12 cellular contexts compared by ENCODE assay signal in the genomic region with DNA sequence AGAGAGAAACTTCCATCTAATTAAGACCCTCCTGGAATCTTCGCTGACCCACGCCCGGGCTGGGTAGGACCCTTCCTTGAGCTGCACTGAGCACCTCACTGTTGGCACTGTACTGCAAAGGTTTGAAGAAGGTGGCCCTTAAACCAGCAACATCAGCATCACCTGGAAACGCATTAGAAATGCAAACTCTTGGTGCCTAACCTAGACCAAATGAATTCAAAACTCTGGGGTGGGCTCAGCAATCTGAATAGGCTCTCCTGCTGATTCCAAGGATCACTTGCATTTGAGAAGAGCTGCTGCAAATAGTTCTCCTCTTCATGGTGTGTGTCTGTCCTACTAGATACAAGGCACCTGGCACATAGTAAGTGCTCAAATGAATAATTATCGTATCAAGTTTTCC. TPM values are rescaled to one million over a fixed set of nuclear protein-coding genes. Genes with fewer than 3 reads are reported as not detected.
DNase-seq lines count a peak whose midpoint lies in the region; ATAC-seq and TF ChIP-seq lines count a peak whose summit lies in the region.
"Had no signal": no experiment of that assay in that cellular context is flagged by ENCODE, and none has a peak within 500 bp of the region (broad histone marks: within the 10 kb centered on the region; RNA-seq: fewer than 3 reads in every experiment).

No MANE protein-coding gene starts in this region.

- H3K27me3 ChIP-seq in BLaER1 treated with 17β-estradiol and CSF1 and Interleukin-3, amounts not matched to agents 10 nM and 100 nM, result no peaks in the 10 kb centered on the region
- H3K27me3 ChIP-seq in H7 (ENCODE audit: control insufficient read depth, insufficient read depth, low read length) (peaks cover 3% of the 10 kb centered on the region; the same call in 1 of the 2 replicates), mesenchymal stem cell (ENCODE audit: control insufficient read depth in 1 of 2, insufficient read depth in 1 of 2, low read length in 2 of 2) (peaks cover 12 to 13% of the 10 kb centered on the region in 2 experiments), osteoblast (ENCODE audit: insufficient read depth, low read length) (peaks cover 11% of the 10 kb centered on the region)

- peak overlapping the region in 1 of 11 experiments; percentile 19; a peak in 1 of 22 replicates for H3K27ac ChIP-seq in BLaER1 treated with 17β-estradiol and CSF1 and Interleukin-3, amounts not matched to agents 10 nM and 100 nM
- no peak overlapping the region for H3K27ac ChIP-seq in mesenchymal stem cell (ENCODE audit: low read length, poor library complexity, severe bottlenecking)
- no peak overlapping the region for H3K27ac ChIP-seq in osteoblast (ENCODE audit: low read depth, low read length)
- H3K27ac ChIP-seq: A549 had no signal

- H4K8ac ChIP-seq in mesenchymal stem cell (ENCODE audit: low read length), result no peak overlapping the region

- peak overlapping the region in 9 of 11 experiments; percentile 47 to 78 (median 74); a peak in 18 of 22 replicates for H3K4me2 ChIP-seq in BLaER1 treated with 17β-estradiol and CSF1 and Interleukin-3, amounts not matched to agents 10 nM and 100 nM
- H3K4me2 ChIP-seq in mesenchymal stem cell (ENCODE audit: low read length, poor library complexity, severe bottlenecking) (no peak overlapping the region), osteoblast (ENCODE audit: insufficient read depth, low read length) (no peak overlapping the region)
- H3K4me2 ChIP-seq: A549 had no signal

- no peak overlapping the region for H2BK120ac ChIP-seq in mesenchymal stem cell (ENCODE audit: low read depth, low read length)

- no peak overlapping the region for H4K91ac ChIP-seq in mesenchymal stem cell (ENCODE audit: low read length)

- no peak for TF ChIP-seq CTCF in osteoblast (IDR thresholded peaks at IDR 0.05; ENCODE audit: extremely low read depth, low read depth, low read length)

- H2BK15ac ChIP-seq in mesenchymal stem cell (ENCODE audit: low read depth, poor library complexity, severe bottlenecking), result peak overlapping the region; percentile 90

- WGBS in mesenchymal stem cell, result 87% methylated on average over 5 of the region's 5 CpGs

- peaks cover 16% of the 10 kb centered on the region for H3K79me2 ChIP-seq in osteoblast (ENCODE audit: insufficient read depth, low read length)

- H2BK5ac ChIP-seq in mesenchymal stem cell (ENCODE audit: low read depth, low read length, poor library complexity, severe bottlenecking), result no peak overlapping the region

- H3K14ac ChIP-seq in mesenchymal stem cell (ENCODE audit: low read length in 2 of 2), result no peak overlapping the region

- H2AFZ ChIP-seq in mesenchymal stem cell (ENCODE audit: low read depth, low read length), result no peak overlapping the region
- H2AFZ ChIP-seq in osteoblast (ENCODE audit: low read length), result no peak overlapping the region

- ATAC-seq in GM18873 (IDR thresholded peaks at IDR 0.05; ENCODE audit: low FRiP score, unreplicated experiment) (no peak), GM18868 (IDR thresholded peaks at IDR 0.05; ENCODE audit: unreplicated experiment) (no peak)
- ATAC-seq: A549, HCT116 had no signal

- H3K23ac ChIP-seq in mesenchymal stem cell (ENCODE audit: low read length in 2 of 2), result no peak overlapping the region

- H3K79me1 ChIP-seq in mesenchymal stem cell (replicated peaks; ENCODE audit: low read length, poor library complexity, severe bottlenecking), result no peaks in the 10 kb centered on the region

- H3K4me1 ChIP-seq in BLaER1 treated with 17β-estradiol and CSF1 and Interleukin-3, amounts not matched to agents 10 nM and 100 nM, result peaks cover 15 to 63% (median 48%) of the 10 kb centered on the region in 10 experiments
- H3K4me1 ChIP-seq in mesenchymal stem cell (ENCODE audit: control insufficient read depth, insufficient read depth, low read depth, low read length), result no peaks in the 10 kb centered on the region
- peaks cover 10% of the 10 kb centered on the region for H3K4me1 ChIP-seq in osteoblast (ENCODE audit: insufficient read depth, low read length)

- H3K4me3 ChIP-seq in BLaER1 treated with 17β-estradiol and CSF1 and Interleukin-3, amounts not matched to agents 10 nM and 100 nM, result no peak overlapping the region
- no peak overlapping the region for H3K4me3 ChIP-seq in H7 (ENCODE audit: insufficient read depth, low read depth, low read length)
- H3K4me3 ChIP-seq in mesenchymal stem cell (ENCODE audit: insufficient read depth in 1 of 2, low read depth in 1 of 2, low read length in 2 of 2), result no peak overlapping the region
- H3K4me3 ChIP-seq in osteoblast (ENCODE audit: insufficient read depth, low read length), result no peak overlapping the region
- H3K4me3 ChIP-seq: A549 had no signal

- no peaks in the 10 kb centered on the region for H3K9me3 ChIP-seq in BLaER1 treated with 17β-estradiol and CSF1 and Interleukin-3, amounts not matched to agents 10 nM and 100 nM (replicated peaks in 1 of 11)
- H3K9me3 ChIP-seq in mesenchymal stem cell (ENCODE audit: control insufficient read depth, low read length) (no peaks in the 10 kb centered on the region), osteoblast (ENCODE audit: low read depth, low read length) (no peaks in the 10 kb centered on the region)
- H3K9me3 ChIP-seq: A549 had no signal

- no peak overlapping the region for H3K18ac ChIP-seq in mesenchymal stem cell (ENCODE audit: low read depth in 1 of 2, low read length in 2 of 2)

- H2BK12ac ChIP-seq in mesenchymal stem cell (ENCODE audit: low read length in 2 of 2), result no peak overlapping the region

- H3K36me3 ChIP-seq in BLaER1 treated with 17β-estradiol and CSF1 and Interleukin-3, amounts not matched to agents 10 nM and 100 nM, result no peaks in the 10 kb centered on the region
- no peaks in the 10 kb centered on the region for H3K36me3 ChIP-seq in H7 (replicated peaks; ENCODE audit: control insufficient read depth, insufficient read depth, low read length)
- H3K36me3 ChIP-seq in mesenchymal stem cell (ENCODE audit: control insufficient read depth in 1 of 2, insufficient read depth in 2 of 2, low read depth in 1 of 2, low read length in 2 of 2), result no peaks in the 10 kb centered on the region
- no peaks in the 10 kb centered on the region for H3K36me3 ChIP-seq in osteoblast (ENCODE audit: insufficient read depth, low read length)

- no peak overlapping the region for H2AK5ac ChIP-seq in mesenchymal stem cell (ENCODE audit: low read length, severe bottlenecking)

- peak overlapping the region in 2 of 11 experiments; percentile 4 to 40; a peak in 1 of 22 replicates for H3K9ac ChIP-seq in BLaER1 treated with 17β-estradiol and CSF1 and Interleukin-3, amounts not matched to agents 10 nM and 100 nM
- no peak overlapping the region for H3K9ac ChIP-seq in mesenchymal stem cell (ENCODE audit: low read length)

- H4K20me1 ChIP-seq in BLaER1 treated with 17β-estradiol and CSF1 and Interleukin-3, amounts not matched to agents 10 nM and 100 nM, result no peaks in the 10 kb centered on the region; a peak in 1 of 22 replicates
- no peaks in the 10 kb centered on the region for H4K20me1 ChIP-seq in osteoblast (ENCODE audit: insufficient read depth, low read length)

- DNase-seq in H7 (peak; percentile 40), mesenchymal stem cell (no peak), osteoblast (ENCODE audit: insufficient read length, low spot score, missing footprints) (peak; percentile 73), HuH-7 (ENCODE audit: low spot score) (no peak)
- DNase-seq: Calu3; CD4-positive, CD25-positive, alpha-beta regulatory T cell; DMS 273 treated with DMSO at 0.1 percent for 48 hours had no signal

- H3K4ac ChIP-seq in mesenchymal stem cell (ENCODE audit: low read depth in 1 of 2, low read length in 2 of 2), result no peak overlapping the region

RNA-seq across cellular contexts. Expression of a gene that starts 2.7 kb away (rescaled TPM):
- total RNA-seq in H7 (2014; rRNA removed; shearing (Covaris generic)), result 6.1 and 6.6 TPM in 2 replicates
- 19.0 TPM for polyA plus RNA-seq in mesenchymal stem cell (2013, experiment 1 of 2)
- 18.9 TPM for polyA plus RNA-seq in mesenchymal stem cell (2013, experiment 2 of 2)
- total RNA-seq in osteoblast, result 10.1 and 13.6 TPM in 2 replicates
- polyA plus RNA-seq: CD4-positive, CD25-positive, alpha-beta regulatory T cell had no signal

Comparison
In these comparisons a context has a peak if more than half of its experiments do, and no peak if none do; other contexts are left out.
1. H3K4me2 ChIP-seq: peak in BLaER1 treated with 17β-estradiol and CSF1 and Interleukin-3, amounts not matched to agents 10 nM and 100 nM (9 of 11); none in mesenchymal stem cell (single experiment) and osteoblast (single experiment).
2. DNase-seq: peak in H7 (single experiment) and osteoblast (single experiment); none in mesenchymal stem cell (single experiment) and HuH-7 (single experiment).